ENCODE assay signal across 8 cellular contexts in genomic region chr5:62720036-62720441, GRCh38.
DNase-seq lines count a peak whose midpoint lies in the region; ATAC-seq, FAIRE-seq and TF ChIP-seq lines count a peak whose summit lies in the region.

No MANE protein-coding gene starts in this region.

- H3K4me1 ChIP-seq in HepG2 (ENCODE audit: insufficient read depth, low read length) (0 out of 2 replicates have a peak, but pooled peaks cover 4% of the 10 kb centered on the region), vagina (no peaks in the 10 kb centered on the region)

- POLR2A ChIA-PET in WTC11 (lab: Charles Lee) (no interaction called here), HepG2 (lab: Yijun Ruan, JAX) (no interaction called here)

- H3K36me3 Mint-ChIP-seq in WTC11 = no peaks in the 10 kb centered on the region

- no peak for TF ChIP-seq RAD21 in HepG2 (CRISPR knock-in tag; IDR thresholded peaks at IDR 0.05)

- CTCF ChIA-PET in WTC11 (lab: Charles Lee) (interaction anchor here (0.8 to 2.3 kb wide), 8 partner anchors 12 to 316 kb away, joined by 3 to 7 read pairs (median 4); partner anchors contain the start of gene DIMT1), HepG2 (lab: Yijun Ruan, JAX; ENCODE audit: low intra/inter-chr PET ratio, low total read pairs) (interaction anchor here (0.9 kb wide), 1 partner anchor 59 kb away, joined by 4 read pairs; no protein-coding TSS in a partner anchor)

- TF ChIP-seq POLR2A in HepG2 (IDR thresholded peaks at IDR 0.05; ENCODE audit: insufficient read depth in 1 of 2, low read depth in 2 of 2, low read length in 2 of 2) = no peak
- no peak for TF ChIP-seq POLR2A in vagina (IDR thresholded peaks at IDR 0.05)

- in situ Hi-C loops in HepG2 (cut with HindIII; ENCODE audit: extremely low pct_ligation_motif_present, low pct_unique_long_range_greater_than_20kb) = no loop called here

- no TSS peak for BruUV-seq in HepG2 (replicated peaks; lab: Mats Ljungman, UMichigan)

- no peaks in the 10 kb centered on the region for H3K9me3 Mint-ChIP-seq in WTC11

- H3K9ac ChIP-seq in HepG2 (ENCODE audit: insufficient read depth, low read depth, low read length) = no peak overlapping the region

- DNase-seq in A172 (ENCODE audit: low spot score) = peak; percentile 22
- peak; percentile 33 for DNase-seq in ELR (ENCODE audit: low read depth)
- peak; percentile 61 for DNase-seq in HT-29 (ENCODE audit: low spot score)
- peak; percentile 63 for DNase-seq in WTC11 (ENCODE audit: low spot score)
- peak; percentile 30 for DNase-seq in HepG2 (ENCODE audit: low spot score)
- no peak for DNase-seq in vagina (ENCODE audit: extremely low spot score in 2 of 2)
- no peak for DNase-seq in omental fat pad (ENCODE audit: low spot score)

- no peak overlapping the region for H3K27ac ChIP-seq in HepG2 (ENCODE audit: extremely low read length, insufficient read depth, low read length)
- no peak overlapping the region for H3K27ac ChIP-seq in vagina

- H4K20me1 ChIP-seq in HepG2 (ENCODE audit: insufficient read depth, low read length) = no peaks in the 10 kb centered on the region

- WGBS in HepG2 (ENCODE audit: low lambda C conversion rate) = 34% methylated on average over 4 of the region's 7 CpGs

- TF ChIP-seq CTCF in WTC11 (IDR thresholded peaks at IDR 0.05) (no peak), HepG2 (CRISPR knock-in tag; IDR thresholded peaks at IDR 0.05) (peak; percentile 65), vagina (IDR thresholded peaks at IDR 0.05) (no peak), omental fat pad (IDR thresholded peaks at IDR 0.05) (no peak)

- H3K4me3 ChIP-seq in HepG2 (replicated peaks in 1 of 3; ENCODE audit: insufficient read depth in 1 of 3, low read depth in 2 of 3, low read length in 3 of 3) = no peak overlapping the region
- H3K4me3 ChIP-seq in vagina = no peak overlapping the region

- no peak overlapping the region for H3K4me3 Mint-ChIP-seq in WTC11

- intact Hi-C loops in HepG2 (cut with micrococcal nuclease; ENCODE audit: unreplicated experiment) (loop anchor here (10.0 kb wide), 1 partner anchor 55 kb away; no protein-coding TSS in a partner anchor), vagina (cut with DNase I) (no loop called here)

- no peak overlapping the region for H3K27ac Mint-ChIP-seq in WTC11

- H3K79me2 ChIP-seq in HepG2 (ENCODE audit: insufficient read depth, low read length) = no peaks in the 10 kb centered on the region

- no peak overlapping the region for H2AFZ ChIP-seq in HepG2 (ENCODE audit: low read length)

- no peaks in the 10 kb centered on the region; the same call in 1 of the 2 replicates for H3K27me3 Mint-ChIP-seq in WTC11 (ENCODE audit: low read depth)

- H3K36me3 ChIP-seq in HepG2 (replicated peaks in 1 of 2; ENCODE audit: control insufficient read depth in 1 of 2, insufficient read depth in 2 of 2, low read length in 2 of 2) = no peaks in the 10 kb centered on the region
- H3K36me3 ChIP-seq in vagina = no peaks in the 10 kb centered on the region

- no peak for TF ChIP-seq EP300 in HepG2 (IDR thresholded peaks at IDR 0.05; ENCODE audit: low read depth in 2 of 2, low read length in 2 of 2)
- no peak for TF ChIP-seq EP300 in HepG2 (CRISPR knock-in tag; IDR thresholded peaks at IDR 0.05; ENCODE audit: borderline replicate concordance)

- H3K4me2 ChIP-seq in HepG2 (ENCODE audit: low read depth, low read length) = 0 out of 2 replicates have a peak overlapping the region, but pooled peaks have one; percentile 20

- no peaks in the 10 kb centered on the region for H3K27me3 ChIP-seq in HepG2 (ENCODE audit: control insufficient read depth in 1 of 2, insufficient read depth in 2 of 2, low read length in 2 of 2)
- no peaks in the 10 kb centered on the region for H3K27me3 ChIP-seq in vagina

- peaks cover 45% of the 10 kb centered on the region for H3K4me1 Mint-ChIP-seq in WTC11

- FAIRE-seq in HepG2 (lab: Jason Lieb, UNC) = peak; percentile 51

- H3K9me3 ChIP-seq in HepG2 (ENCODE audit: low read length) = no peaks in the 10 kb centered on the region
- H3K9me3 ChIP-seq in vagina = no peaks in the 10 kb centered on the region

- ATAC-seq in GM21723 (IDR thresholded peaks at IDR 0.05; ENCODE audit: unreplicated experiment) = peak; percentile 96
- peak; percentile 84 for ATAC-seq in WTC11
- ATAC-seq in HepG2 = peak; percentile 100
- ATAC-seq in omental fat pad (ENCODE audit: low FRiP score) = no peak

TF ChIP-seq in WTC11, 78 proteins besides CTCF, POLR2A, EP300 and RAD21:
- TF ChIP-seq IRF2 (CRISPR knock-in tag; IDR thresholded peaks at IDR 0.05; ENCODE audit: borderline replicate concordance, low read depth) (no peak), ZNF263 (CRISPR knock-in tag; IDR thresholded peaks at IDR 0.05; ENCODE audit: low read depth) (no peak), PREB (CRISPR knock-in tag; IDR thresholded peaks at IDR 0.05; ENCODE audit: borderline replicate concordance) (no peak), ELF4 (CRISPR knock-in tag; IDR thresholded peaks at IDR 0.05; ENCODE audit: low read depth) (no peak), MAX (CRISPR knock-in tag; IDR thresholded peaks at IDR 0.05) (peak; percentile 60), NR2C2 (CRISPR knock-in tag; IDR thresholded peaks at IDR 0.05) (no peak), SMAD4 (CRISPR knock-in tag; IDR thresholded peaks at IDR 0.05) (no peak)

TF ChIP-seq in HepG2, 621 proteins besides CTCF, POLR2A, EP300 and RAD21 (continues in another document):
- TF ChIP-seq USF2 (IDR thresholded peaks at IDR 0.05; ENCODE audit: low read depth, low read length) = peak; percentile 38; the same call in 1 of the 2 replicates
- TF ChIP-seq USF2 (CRISPR knock-in tag; IDR thresholded peaks at IDR 0.05; ENCODE audit: borderline replicate concordance) = peak; percentile 19; the same call in 1 of the 2 replicates
- 0 out of 2 replicates have a peak, but pooled peaks have one; percentile 18 for TF ChIP-seq GATAD2A (CRISPR knock-in tag; IDR thresholded peaks at IDR 0.05)
- no peak for TF ChIP-seq CBX2 (IDR thresholded peaks at IDR 0.05; ENCODE audit: low read depth, low read length)
- no peak for TF ChIP-seq CBX2 (CRISPR knock-in tag; IDR thresholded peaks at IDR 0.05; ENCODE audit: low read depth)
- peak; percentile 16 for TF ChIP-seq XRCC5 (optimal IDR thresholded peaks at IDR 0.05; ENCODE audit: low read length)
- no peak; the same call in 1 of the 2 replicates for TF ChIP-seq LBX2 (CRISPR knock-in tag; IDR thresholded peaks at IDR 0.05; ENCODE audit: borderline replicate concordance)
- no peak for TF ChIP-seq ZNF160 (CRISPR knock-in tag; IDR thresholded peaks at IDR 0.05)
- TF ChIP-seq ZNF687 (CRISPR knock-in tag; IDR thresholded peaks at IDR 0.05) = peak; percentile 57

Comparison
In these comparisons a context has a peak if more than half of its experiments do, and no peak if none do; other contexts are left out.
1. DNase-seq: peak in A172 (single experiment), ELR (single experiment), HT-29 (single experiment), WTC11 (single experiment) and HepG2 (single experiment); none in vagina (0 of 2) and omental fat pad (single experiment).